In genomic region chr3:195617134-195617533, GRCh38 we compare ENCODE assay signal across 2 cellular contexts. TPM values are rescaled to one million over a fixed set of nuclear protein-coding genes. Genes with fewer than 3 reads are reported as not detected.
"Had no signal": no experiment of that assay in that cellular context is flagged by ENCODE, and none has a peak within 500 bp of the region (broad histone marks: within the 10 kb centered on the region; RNA-seq: fewer than 3 reads in every experiment).

No MANE protein-coding gene starts in this region.

RNA-seq across cellular contexts. Expression of gene APOD, which starts 33.4 kb away (rescaled TPM):
- total RNA-seq: HT1080 had no signal
- polyA plus RNA-seq: IgD-negative memory B cell had no signal
